ENCODE assay signal across 21 cellular contexts in genomic region chr7:46610746-46611145, GRCh38.
"Had no signal": no experiment of that assay in that cellular context is flagged by ENCODE, and none has a peak within 500 bp of the region (broad histone marks: within the 10 kb centered on the region; RNA-seq: fewer than 3 reads in every experiment).

No MANE protein-coding gene starts in this region.

- H3K36me3 Mint-ChIP-seq: naive B cell, neural progenitor cell, T-cell had no signal

- H3K27ac ChIP-seq: breast epithelium, gastrocnemius medialis, hepatocyte, neural progenitor cell, ovary had no signal

- H3K9me3 ChIP-seq: breast epithelium, gastrocnemius medialis, ovary, SK-N-SH had no signal

- H3K4me3 ChIP-seq: breast epithelium, gastrocnemius medialis, hepatocyte, neural progenitor cell, ovary had no signal

- H3K4me3 Mint-ChIP-seq: activated T-helper 1 cell treated with anti-CD3 and anti-CD28 coated beads, Interleukin-12 subunit alpha, Interleukin-12 subunit beta, Interleukin-2, Interleukin-4 antibody, amounts not matched to agents 30 ng/mL and 10 ng/mL and 1 ng/mL, durations not matched to agents 14 hours and 24 hours and 36 hours; endodermal cell; neural progenitor cell; T-cell had no signal

- H3K27me3 ChIP-seq: breast epithelium, gastrocnemius medialis, hepatocyte, neural progenitor cell, ovary had no signal

- ATAC-seq: stimulated activated naive CD8-positive, alpha-beta T cell treated with anti-CD3 and anti-CD28 coated beads, Interleukin-15, Interleukin-2, amounts not matched to agents 100 U/mL and 50 U/mL, for 24 hours; T-cell had no signal

- H3K36me3 ChIP-seq: breast epithelium, gastrocnemius medialis, neural progenitor cell, ovary had no signal

- H3K4me1 Mint-ChIP-seq: endodermal cell, naive B cell, neural progenitor cell, T-cell had no signal

- H3K4me1 ChIP-seq: breast epithelium, neural progenitor cell had no signal

- H3K9me3 Mint-ChIP-seq: endodermal cell, neural progenitor cell had no signal

- H3K27ac Mint-ChIP-seq: activated T-helper 1 cell treated with anti-CD3 and anti-CD28 coated beads, Interleukin-12 subunit alpha, Interleukin-12 subunit beta, Interleukin-2, Interleukin-4 antibody, amounts not matched to agents 30 ng/mL and 10 ng/mL and 1 ng/mL, durations not matched to agents 14 hours and 24 hours and 36 hours; endodermal cell; naive B cell; neural progenitor cell; T-cell had no signal

- H3K27me3 Mint-ChIP-seq: naive B cell, T-cell had no signal

- DNase-seq: activated CD4-positive, alpha-beta T cell treated with anti-CD3 and anti-CD28 coated beads, Interleukin-2, amount 50 U/mL, for 1 hour; activated naive CD4-positive, alpha-beta T cell; aorta; endodermal cell; erythroblast; gastrocnemius medialis; islet precursor cell; naive B cell; ovary; SK-N-SH; stimulated activated CD4-positive, alpha-beta T cell treated with anti-CD3 and anti-CD28 coated beads, Interleukin-15, amount 100 ng/mL, for 24 hours; stimulated activated CD4-positive, alpha-beta T cell treated with anti-CD3 and anti-CD28 coated beads, Interleukin-4, amount 100 ng/mL, for 4 hours; stimulated activated CD8-positive, alpha-beta memory T cell treated with anti-CD3 and anti-CD28 coated beads, Interleukin-4, amount 100 ng/mL, for 48 hours; stimulated activated naive CD8-positive, alpha-beta T cell treated with anti-CD3 and anti-CD28 coated beads, Interleukin-15, Interleukin-2, amounts not matched to agents 100 U/mL and 50 U/mL, for 24 hours; T-cell; T-helper 9 cell; trophoblast cell had no signal
